11 cellular contexts compared by ENCODE assay signal in genomic region chr15:55017636-55018035, GRCh38.
"Had no signal": no experiment of that assay in that cellular context is flagged by ENCODE, and none has a peak within 500 bp of the region (broad histone marks: within the 10 kb centered on the region; RNA-seq: fewer than 3 reads in every experiment).

No MANE protein-coding gene starts in this region.

- H3K9me3 Mint-ChIP-seq: H9 had no signal

- H3K27ac Mint-ChIP-seq: GM23338, H9, HFFc6 had no signal

- H2AFZ ChIP-seq: GM23248, GM23338 had no signal

- H3K4me1 ChIP-seq: HAP-1 had no signal

- H3K9me3 ChIP-seq: HAP-1 had no signal

- H3K27ac ChIP-seq: GM23248 had no signal

- H3K4me1 Mint-ChIP-seq: H9 had no signal

- H3K9ac ChIP-seq: GM23248 had no signal

- ATAC-seq: GM23338, HCT116 had no signal

- H3K4me3 ChIP-seq: GM23248, GM23338, HAP-1 had no signal

- DNase-seq: GM23248, GOT3, H7, H9, HCEC 1CT, HFFc6 had no signal

- H3K4me3 Mint-ChIP-seq: GM23338, H9, HFFc6 had no signal

- FAIRE-seq: H1, H54 had no signal

- H3K36me3 ChIP-seq: HAP-1 had no signal

- H3K4me2 ChIP-seq: GM23338 had no signal
